In the genomic region with DNA sequence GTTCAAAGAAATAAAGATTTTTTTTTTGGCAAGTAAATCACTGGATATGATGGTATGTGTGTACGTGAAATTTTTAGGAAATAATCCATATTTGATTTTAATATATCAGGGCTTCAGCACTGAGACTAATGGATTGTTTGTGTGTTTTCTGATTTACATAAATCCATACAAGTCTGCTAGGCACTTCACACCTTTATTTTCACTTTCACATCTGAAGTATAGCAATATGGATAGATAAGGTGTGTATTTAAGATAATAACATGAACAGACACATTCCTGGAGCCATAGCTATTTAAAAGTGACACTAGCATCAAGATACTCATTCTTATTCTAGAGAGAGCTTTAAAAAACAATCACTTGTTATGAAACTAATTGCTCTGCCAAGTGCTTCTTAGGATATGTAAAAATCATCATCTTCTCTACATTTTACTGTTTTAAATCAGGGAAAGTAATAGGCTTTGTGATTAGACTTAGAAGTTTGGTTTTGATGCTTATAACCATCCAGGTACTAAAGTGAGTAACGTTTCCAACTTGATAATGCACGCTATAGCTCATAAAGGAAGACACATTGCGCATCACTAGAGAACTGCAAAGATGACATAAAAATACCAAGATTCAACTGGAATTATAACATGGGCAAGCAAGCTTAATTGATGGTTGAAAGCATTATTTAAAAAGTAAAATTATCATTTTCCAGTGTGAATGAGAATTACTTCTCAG, we compare ENCODE assay signal across 30 cellular contexts.
A peak's percentile ranks its signal among the peaks of the same experiment; 100 is the strongest.
DNase-seq lines count a peak whose midpoint lies in the region; ATAC-seq, FAIRE-seq and TF ChIP-seq lines count a peak whose summit lies in the region.
"Had no signal": no experiment of that assay in that cellular context is flagged by ENCODE, and none has a peak within 500 bp of the region (broad histone marks: within the 10 kb centered on the region; RNA-seq: fewer than 3 reads in every experiment).

No MANE protein-coding gene starts in this region.

- no peaks in the 10 kb centered on the region for H3K27me3 Mint-ChIP-seq in activated naive CD4-positive, alpha-beta T cell treated with anti-CD3 and anti-CD28 coated beads, Interleukin-2, amount 50 U/mL, for 24 hours
- no peaks in the 10 kb centered on the region for H3K27me3 Mint-ChIP-seq in stimulated activated memory B cell treated with anti-CD40 and anti-IgM and Interleukin-4, amounts not matched to agents 10 μg/mL and 1 μg/mL and 100 μg/mL, for 72 hours
- no peaks in the 10 kb centered on the region for H3K27me3 Mint-ChIP-seq in mesothelial cell of epicardium (ENCODE audit: low read depth)
- H3K27me3 Mint-ChIP-seq in Caco-2 (ENCODE audit: insufficient read depth, unreplicated experiment), result no peaks in the 10 kb centered on the region
- H3K27me3 Mint-ChIP-seq: activated CD4-positive, alpha-beta memory T cell treated with anti-CD3 and anti-CD28 coated beads for 36 hours; CD4-positive, alpha-beta T cell; T-helper 17 cell had no signal

- ATAC-seq in HG02885 (IDR thresholded peaks at IDR 0.05; ENCODE audit: poor library complexity, unreplicated experiment), result peak; percentile 40
- no peak for ATAC-seq in stimulated activated memory B cell treated with anti-CD40 and anti-IgM and Interleukin-4, amounts not matched to agents 10 μg/mL and 1 μg/mL and 100 μg/mL, for 72 hours
- ATAC-seq: esophagus mucosa, Right ventricle myocardium inferior, SK-N-SH treated with all-trans-retinoic acid at 6 μM for 48 hours, T-helper 17 cell had no signal

- H3K36me3 Mint-ChIP-seq in activated naive CD4-positive, alpha-beta T cell treated with anti-CD3 and anti-CD28 coated beads, Interleukin-2, amount 50 U/mL, for 24 hours, result peaks cover 20% of the 10 kb centered on the region
- H3K36me3 Mint-ChIP-seq in stimulated activated memory B cell treated with anti-CD40 and anti-IgM and Interleukin-4, amounts not matched to agents 10 μg/mL and 1 μg/mL and 100 μg/mL, for 72 hours, result peaks cover 50% of the 10 kb centered on the region
- H3K36me3 Mint-ChIP-seq in mesothelial cell of epicardium (peaks cover 37% of the 10 kb centered on the region), Caco-2 (ENCODE audit: insufficient read depth, unreplicated experiment) (no peaks in the 10 kb centered on the region)

- peak overlapping the region; percentile 18 for H3K27ac Mint-ChIP-seq in activated naive CD4-positive, alpha-beta T cell treated with anti-CD3 and anti-CD28 coated beads, Interleukin-2, amount 50 U/mL, for 24 hours
- H3K27ac Mint-ChIP-seq in stimulated activated memory B cell treated with anti-CD40 and anti-IgM and Interleukin-4, amounts not matched to agents 10 μg/mL and 1 μg/mL and 100 μg/mL, for 72 hours, result peak overlapping the region; percentile 18
- H3K27ac Mint-ChIP-seq in mesothelial cell of epicardium (no peak overlapping the region), Caco-2 (ENCODE audit: unreplicated experiment) (no peak overlapping the region)
- H3K27ac Mint-ChIP-seq: activated CD4-positive, alpha-beta memory T cell treated with anti-CD3 and anti-CD28 coated beads for 36 hours; CD4-positive, alpha-beta T cell; T-helper 17 cell had no signal

- no peak for TF ChIP-seq CTCF in mesothelial cell of epicardium (IDR thresholded peaks at IDR 0.05; ENCODE audit: unreplicated experiment)
- no peak for TF ChIP-seq CTCF in Caco-2 (IDR thresholded peaks at IDR 0.05; ENCODE audit: insufficient read depth in 1 of 2, low read depth in 1 of 2, low read length in 1 of 2, severe bottlenecking in 1 of 2, unreplicated experiment in 1 of 2)

- no peaks in the 10 kb centered on the region for H3K36me3 ChIP-seq in Caco-2 (ENCODE audit: control insufficient read depth, insufficient read depth, low read length)

- no peaks in the 10 kb centered on the region for H3K4me1 Mint-ChIP-seq in activated naive CD4-positive, alpha-beta T cell treated with anti-CD3 and anti-CD28 coated beads, Interleukin-2, amount 50 U/mL, for 24 hours
- peaks cover 27% of the 10 kb centered on the region for H3K4me1 Mint-ChIP-seq in stimulated activated memory B cell treated with anti-CD40 and anti-IgM and Interleukin-4, amounts not matched to agents 10 μg/mL and 1 μg/mL and 100 μg/mL, for 72 hours
- H3K4me1 Mint-ChIP-seq in mesothelial cell of epicardium (no peaks in the 10 kb centered on the region), Caco-2 (ENCODE audit: low read depth, unreplicated experiment) (no peaks in the 10 kb centered on the region)

- no peaks in the 10 kb centered on the region for H3K27me3 ChIP-seq in Caco-2 (replicated peaks; ENCODE audit: control insufficient read depth, insufficient read depth, low read length)
- H3K27me3 ChIP-seq: testis had no signal

- no peaks in the 10 kb centered on the region for H3K4me1 ChIP-seq in Caco-2
- H3K4me1 ChIP-seq: left ventricle myocardium inferior, testis had no signal

- peak; percentile 77 for FAIRE-seq in GM19239 (lab: Jason Lieb, UNC)
- FAIRE-seq: TTC549 had no signal

- peaks cover 15% of the 10 kb centered on the region for H3K9me3 Mint-ChIP-seq in activated naive CD4-positive, alpha-beta T cell treated with anti-CD3 and anti-CD28 coated beads, Interleukin-2, amount 50 U/mL, for 24 hours
- peaks cover 11% of the 10 kb centered on the region for H3K9me3 Mint-ChIP-seq in stimulated activated memory B cell treated with anti-CD40 and anti-IgM and Interleukin-4, amounts not matched to agents 10 μg/mL and 1 μg/mL and 100 μg/mL, for 72 hours
- H3K9me3 Mint-ChIP-seq in mesothelial cell of epicardium, result peaks cover 40% of the 10 kb centered on the region
- no peaks in the 10 kb centered on the region for H3K9me3 Mint-ChIP-seq in Caco-2 (ENCODE audit: unreplicated experiment)

- no peak overlapping the region for H3K4me3 ChIP-seq in Caco-2 (ENCODE audit: low read depth, low read length)
- H3K4me3 ChIP-seq: left ventricle myocardium inferior, skin epidermis, testis had no signal

- no peak overlapping the region for H3K4me3 Mint-ChIP-seq in activated naive CD4-positive, alpha-beta T cell treated with anti-CD3 and anti-CD28 coated beads, Interleukin-2, amount 50 U/mL, for 24 hours
- no peak overlapping the region for H3K4me3 Mint-ChIP-seq in stimulated activated memory B cell treated with anti-CD40 and anti-IgM and Interleukin-4, amounts not matched to agents 10 μg/mL and 1 μg/mL and 100 μg/mL, for 72 hours
- H3K4me3 Mint-ChIP-seq in mesothelial cell of epicardium (no peak overlapping the region), Caco-2 (ENCODE audit: unreplicated experiment) (no peak overlapping the region)
- H3K4me3 Mint-ChIP-seq: activated CD4-positive, alpha-beta memory T cell treated with anti-CD3 and anti-CD28 coated beads for 36 hours; CD4-positive, alpha-beta T cell; T-helper 17 cell had no signal

- DNase-seq in activated naive CD4-positive, alpha-beta T cell treated with Interleukin-2 at 50 U/mL for 16 hours, result no peak
- no peak for DNase-seq in GM19239 (ENCODE audit: insufficient read length, low spot score)
- no peak for DNase-seq in mesothelial cell of epicardium (ENCODE audit: low spot score in 2 of 2, unreplicated experiment in 2 of 2)
- no peak for DNase-seq in Caco-2
- DNase-seq: activated CD4-positive, alpha-beta memory T cell treated with anti-CD3 and anti-CD28 coated beads for 36 hours; activated gamma-delta T cell treated with Interleukin-2 at 50 U/mL for 16 hours; AML-193; CD4-positive, alpha-beta T cell; central memory CD4-positive, alpha-beta T cell; glutamatergic neuron; H7; islet precursor cell; Kasumi-1; left ventricle myocardium inferior; mesendoderm; NCI-H1417 treated with DMSO at 0.1 percent for 48 hours; NCI-H2029 treated with DMSO at 0.1 percent for 48 hours; NCI-H526; NK-92 treated with Interleukin-12 subunit alpha and Interleukin-12 subunit beta, amount 100 ng/mL, for 24 hours; stimulated activated naive CD4-positive, alpha-beta T cell treated with Interleukin-2 at 50 U/mL for 16 hours; T-helper 17 cell; testis had no signal

- POLR2A ChIA-PET in Caco-2 (lab: Charles Lee), result no interaction called here

- BruUV-seq in Caco-2 (replicated peaks; lab: Mats Ljungman, UMichigan), result no TSS peak

- CTCF ChIA-PET in Caco-2 (lab: Charles Lee), result no interaction called here

- no peaks in the 10 kb centered on the region for H3K9me3 ChIP-seq in Caco-2
- H3K9me3 ChIP-seq: testis had no signal

- intact Hi-C loops in Caco-2 (cut with micrococcal nuclease; ENCODE audit: unreplicated experiment), result no loop called here

Comparison
In these comparisons a context has a peak if more than half of its experiments do, and no peak if none do; other contexts are left out.
1. H3K27ac Mint-ChIP-seq: peak in activated naive CD4-positive, alpha-beta T cell treated with anti-CD3 and anti-CD28 coated beads, Interleukin-2, amount 50 U/mL, for 24 hours (single experiment) and stimulated activated memory B cell treated with anti-CD40 and anti-IgM and Interleukin-4, amounts not matched to agents 10 μg/mL and 1 μg/mL and 100 μg/mL, for 72 hours (single experiment); none in mesothelial cell of epicardium (single experiment) and Caco-2 (single experiment).